ENCODE assay signal across 16 cellular contexts in the genomic region with DNA sequence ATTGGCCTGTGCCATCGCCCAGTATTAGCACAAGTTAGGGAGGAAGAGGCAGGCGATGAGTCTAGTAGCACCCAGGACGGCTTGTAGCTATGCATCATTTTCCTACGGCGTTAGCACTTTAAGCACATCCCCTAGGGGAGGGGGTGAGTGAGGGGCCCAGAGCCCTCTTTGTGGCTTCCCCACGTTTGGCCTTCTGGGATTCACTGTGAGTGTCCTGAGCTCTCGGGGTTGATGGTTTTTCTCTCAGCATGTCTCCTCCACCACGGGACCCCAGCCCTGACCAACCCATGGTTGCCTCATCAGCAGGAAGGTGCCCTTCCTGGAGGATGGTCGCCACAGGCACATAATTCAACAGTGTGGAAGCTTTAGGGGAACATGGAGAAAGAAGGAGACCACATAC. TPM values are rescaled to one million over a fixed set of nuclear protein-coding genes. Genes with fewer than 3 reads are reported as not detected.
DNase-seq lines count a peak whose midpoint lies in the region; ATAC-seq and TF ChIP-seq lines count a peak whose summit lies in the region.
"Had no signal": no experiment of that assay in that cellular context is flagged by ENCODE, and none has a peak within 500 bp of the region (broad histone marks: within the 10 kb centered on the region; RNA-seq: fewer than 3 reads in every experiment).

No MANE protein-coding gene starts in this region.

- in situ Hi-C loops in IMR-90 (cut with MboI; ENCODE audit: low sequenced_read_pairs), result no loop called here

- H2AFZ ChIP-seq in IMR-90 (replicated peaks; ENCODE audit: low read length, poor library complexity), result no peak overlapping the region
- H2AFZ ChIP-seq: GM23248 had no signal

- no TSS peak for BruUV-seq in IMR-90 (replicated peaks; lab: Mats Ljungman, UMichigan)

- H4K8ac ChIP-seq in IMR-90 (ENCODE audit: low read depth in 2 of 2, low read length in 2 of 2), result no peak overlapping the region

- peak overlapping the region; percentile 6; the same call in 1 of the 2 replicates for H4K91ac ChIP-seq in IMR-90 (ENCODE audit: insufficient read depth, low read depth, low read length)

- H2BK5ac ChIP-seq in IMR-90 (ENCODE audit: low read depth, low read length, poor library complexity, severe bottlenecking), result no peak overlapping the region

- CTCF ChIA-PET in IMR-90 (lab: Yijun Ruan, JAX), result no interaction called here

- H2AK5ac ChIP-seq in IMR-90 (ENCODE audit: low read depth, low read length), result no peak overlapping the region

- no peak overlapping the region; the same call in 1 of the 2 replicates for H3K23ac ChIP-seq in IMR-90 (ENCODE audit: low read depth, low read length)

- H3K27me3 ChIP-seq in IMR-90 (ENCODE audit: control insufficient read depth, insufficient read depth, low read length) (no peaks in the 10 kb centered on the region), dorsolateral prefrontal cortex (no peaks in the 10 kb centered on the region)
- H3K27me3 ChIP-seq: BE2C had no signal

- no peak overlapping the region for H3K9ac ChIP-seq in IMR-90 (ENCODE audit: low read depth, low read length)
- H3K9ac ChIP-seq: GM23248 had no signal

- no peaks in the 10 kb centered on the region for H4K20me1 ChIP-seq in IMR-90 (ENCODE audit: insufficient read depth, low read length)

- POLR2A ChIA-PET in IMR-90 (lab: Charles Lee; ENCODE audit: unreplicated experiment), result no interaction called here

- no peak overlapping the region for H3K4ac ChIP-seq in IMR-90 (ENCODE audit: low read depth, low read length)

- H2BK120ac ChIP-seq in IMR-90 (ENCODE audit: low read depth, low read length), result no peak overlapping the region

- no peak overlapping the region for H3K56ac ChIP-seq in IMR-90 (ENCODE audit: extremely low read depth, insufficient read depth, low read length)

- H3K4me1 Mint-ChIP-seq in neural crest cell, result peaks cover 15% of the 10 kb centered on the region

- ATAC-seq in IMR-90 (ENCODE audit: low read depth) (no peak), left colon (no peak), GM21360 (IDR thresholded peaks at IDR 0.05; ENCODE audit: unreplicated experiment) (no peak)
- ATAC-seq: HepG2 had no signal

- intact Hi-C loops in IMR-90 (cut with micrococcal nuclease) (no loop called here), left colon (cut with DNase I, micrococcal nuclease) (no loop called here), dorsolateral prefrontal cortex (cut with DNase I) (loop anchor here in 1 of 2 donors (2.0 kb wide), 1 partner anchor 30 kb away; the partner anchor contains the start of gene IFT46)

- no peaks in the 10 kb centered on the region for H3K27me3 Mint-ChIP-seq in neural crest cell (ENCODE audit: low read depth)
- H3K27me3 Mint-ChIP-seq: CD4-positive, CD25-positive, alpha-beta regulatory T cell had no signal

- peak overlapping the region; percentile 76 for H3K4me3 Mint-ChIP-seq in neural crest cell

- no peak overlapping the region for H3K4me2 ChIP-seq in IMR-90 (ENCODE audit: low read depth, low read length)

- H3K27ac Mint-ChIP-seq in neural crest cell (ENCODE audit: unreplicated experiment), result no peak overlapping the region
- H3K27ac Mint-ChIP-seq: CD4-positive, CD25-positive, alpha-beta regulatory T cell had no signal

- dilution Hi-C loops in IMR-90 (cut with HindIII; ENCODE audit: low sequenced_read_pairs, unreplicated experiment), result no loop called here

- no peak overlapping the region for H3K14ac ChIP-seq in IMR-90 (replicated peaks; ENCODE audit: low read depth, low read length)

- H3K18ac ChIP-seq in IMR-90 (ENCODE audit: low read depth, low read length), result no peak overlapping the region

- peaks cover 2% of the 10 kb centered on the region; the same call in 1 of the 2 replicates for H3K4me1 ChIP-seq in IMR-90 (ENCODE audit: control insufficient read depth, insufficient read depth, low read length)
- H3K4me1 ChIP-seq: BE2C had no signal

- no peaks in the 10 kb centered on the region for H3K9me3 ChIP-seq in IMR-90 (ENCODE audit: control insufficient read depth, insufficient read depth, low read length)
- H3K9me3 ChIP-seq: BE2C, HAP-1 had no signal

- no peak overlapping the region for H2BK20ac ChIP-seq in IMR-90 (ENCODE audit: low read depth, low read length)

- TF ChIP-seq RAD21 in IMR-90 (IDR thresholded peaks at IDR 0.05; ENCODE audit: low read length), result no peak

- no CpG with 5 or more reads among the region's 9 CpGs for WGBS in IMR-90 (ENCODE audit: extremely low coverage in 2 of 2, insufficient read length in 1 of 2), 2 experiments

- H3K79me1 ChIP-seq in IMR-90 (ENCODE audit: low read depth in 1 of 2, low read length in 2 of 2), result peaks cover 0 to 10% of the 10 kb centered on the region in 2 experiments; a peak in 3 of 4 replicates

- no peak for TF ChIP-seq POLR2A in IMR-90 (IDR thresholded peaks at IDR 0.05; ENCODE audit: low read depth, low read length)

- no peak for DNase-seq in IMR-90
- peak; percentile 43 for DNase-seq in coronary artery (ENCODE audit: low spot score)
- no peak for DNase-seq in neural crest cell (ENCODE audit: low read depth, low spot score)
- no peak for DNase-seq in NCI-H526 (lab: John Stamatoyannopoulos, UW)
- DNase-seq in left colon, result no peak
- no peak for DNase-seq in dorsolateral prefrontal cortex
- DNase-seq: ACHN; BE2C; C1 segment of cervical spinal cord; Calu3; CD4-positive, CD25-positive, alpha-beta regulatory T cell; DMS 273 treated with DMSO at 0.1 percent for 48 hours; GM23248 had no signal

- H3K27ac ChIP-seq in IMR-90 (ENCODE audit: insufficient read depth, low read length) (no peak overlapping the region), coronary artery (no peak overlapping the region), dorsolateral prefrontal cortex (no peak overlapping the region)
- H3K27ac ChIP-seq: GM23248 had no signal

- peaks cover 3% of the 10 kb centered on the region; the same call in 1 of the 2 replicates for H3K36me3 ChIP-seq in IMR-90 (ENCODE audit: control insufficient read depth, insufficient read depth, low read length)
- H3K36me3 ChIP-seq: BE2C, HAP-1 had no signal

- no peaks in the 10 kb centered on the region for H3K36me3 Mint-ChIP-seq in neural crest cell (ENCODE audit: low read depth)

- peaks cover 6% of the 10 kb centered on the region for H3K9me1 ChIP-seq in IMR-90 (ENCODE audit: insufficient read depth, low read length)

- TF ChIP-seq CTCF in IMR-90 (conservative IDR thresholded peaks at IDR 0.05; ENCODE audit: low read depth, low read length) (no peak), coronary artery (IDR thresholded peaks at IDR 0.05) (no peak), neural crest cell (conservative IDR thresholded peaks at IDR 0.05) (no peak), dorsolateral prefrontal cortex (IDR thresholded peaks at IDR 0.05 in 54 of 56, conservative IDR thresholded peaks at IDR 0.05 in 2 of 56; ENCODE audit: low read depth in 1 of 56, partially characterized antibody in 56 of 56) (no peak)

- H3K4me3 ChIP-seq in IMR-90 (ENCODE audit: insufficient read depth, low read depth, low read length), result no peak overlapping the region
- no peak overlapping the region for H3K4me3 ChIP-seq in coronary artery
- no peak overlapping the region for H3K4me3 ChIP-seq in dorsolateral prefrontal cortex
- H3K4me3 ChIP-seq: GM23248, HAP-1 had no signal

- no peak overlapping the region for H2BK15ac ChIP-seq in IMR-90 (ENCODE audit: low read depth, low read length)

- no peaks in the 10 kb centered on the region for H3K9me3 Mint-ChIP-seq in neural crest cell
- H3K9me3 Mint-ChIP-seq: CD4-positive, CD25-positive, alpha-beta regulatory T cell had no signal

- H2AK9ac ChIP-seq in IMR-90 (replicated peaks; ENCODE audit: low read depth, low read length, poor library complexity), result peak overlapping the region; percentile 21

- no peak overlapping the region for H4K5ac ChIP-seq in IMR-90 (ENCODE audit: low read depth, low read length)

TF ChIP-seq in IMR-90, 13 proteins besides CTCF, POLR2A, EP300 and RAD21 (continues in another document):
- TF ChIP-seq FOS (IDR thresholded peaks at IDR 0.05; ENCODE audit: low read depth, low read length) (no peak), CHD1 (IDR thresholded peaks at IDR 0.05; ENCODE audit: low read depth, low read length) (no peak), RCOR1 (IDR thresholded peaks at IDR 0.05; ENCODE audit: insufficient replicate concordance, low read length) (no peak)
- TF ChIP-seq, protein P1, sequence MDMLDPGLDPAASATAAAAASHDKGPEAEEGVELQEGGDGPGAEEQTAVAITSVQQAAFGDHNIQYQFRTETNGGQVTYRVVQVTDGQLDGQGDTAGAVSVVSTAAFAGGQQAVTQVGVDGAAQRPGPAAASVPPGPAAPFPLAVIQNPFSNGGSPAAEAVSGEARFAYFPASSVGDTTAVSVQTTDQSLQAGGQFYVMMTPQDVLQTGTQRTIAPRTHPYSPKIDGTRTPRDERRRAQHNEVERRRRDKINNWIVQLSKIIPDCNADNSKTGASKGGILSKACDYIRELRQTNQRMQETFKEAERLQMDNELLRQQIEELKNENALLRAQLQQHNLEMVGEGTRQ (IDR thresholded peaks at IDR 0.05; ENCODE audit: low read depth, low read length), result no peak

RNA-seq across cellular contexts. Expression of gene TMEM25, which starts 4.3 kb away (rescaled TPM):
- total RNA-seq in IMR-90 (2012; rRNA removed), result 14.0 and 14.2 TPM in 2 replicates
- 37.1 and 41.7 TPM in 2 replicates for polyA plus RNA-seq in IMR-90 (2012; rRNA removed)
- 19.5 and 40.7 TPM in 2 replicates for polyA plus RNA-seq in IMR-90 (2012; cell fraction: cytosol; rRNA removed)
- polyA plus RNA-seq in IMR-90 (2012; cell fraction: nucleus; rRNA removed; ENCODE audit: low replicate concordance), result 67.7 and 134 TPM in 2 replicates
- total RNA-seq in neural crest cell, result 27.6 and 28.6 TPM in 2 replicates
- total RNA-seq in left colon, result 1 to 10 TPM; 6.2 to 9.3 TPM
- 100 to 1,000 TPM in 2 of 120 experiments, 10 to 100 TPM in 118; 38.0 to 110 (median 78.5) TPM for total RNA-seq in dorsolateral prefrontal cortex

RNA-seq across cellular contexts. Expression of gene TTC36, which starts 8.0 kb away (rescaled TPM):
- total RNA-seq in IMR-90 (2012; rRNA removed) (not detected in 2 replicates), neural crest cell (1.1 and 1.2 TPM in 2 replicates), left colon (under 1 TPM; 0.58 to 0.98 TPM), dorsolateral prefrontal cortex (1 to 10 TPM in 117 of 120 experiments, under 1 TPM in 3; 0.60 to 7.1 (median 2.7) TPM)
- not detected in 2 replicates for polyA plus RNA-seq in IMR-90 (2012; rRNA removed)
- polyA plus RNA-seq in IMR-90 (2012; cell fraction: cytosol; rRNA removed), result 0.21 TPM in 1 of 2 replicates, not detected in the other
- 0.13 and 1.5 TPM in 2 replicates for polyA plus RNA-seq in IMR-90 (2012; cell fraction: nucleus; rRNA removed; ENCODE audit: low replicate concordance)
- total RNA-seq: CD4-positive, CD25-positive, alpha-beta regulatory T cell had no signal

RNA-seq across cellular contexts. Expression of gene IFT46, which starts 30.5 kb away (rescaled TPM):
- 45.5 and 46.2 TPM in 2 replicates for total RNA-seq in IMR-90 (2012; rRNA removed)
- polyA plus RNA-seq in IMR-90 (2012; rRNA removed), result 27.7 and 30.1 TPM in 2 replicates
- 11.6 and 13.5 TPM in 2 replicates for polyA plus RNA-seq in IMR-90 (2012; cell fraction: cytosol; rRNA removed)
- polyA plus RNA-seq in IMR-90 (2012; cell fraction: nucleus; rRNA removed; ENCODE audit: low replicate concordance), result 16.9 and 37.4 TPM in 2 replicates
- 24.2 and 24.4 TPM in 2 replicates for total RNA-seq in neural crest cell
- 1 to 10 TPM; 6.4 to 10.0 TPM for total RNA-seq in left colon
- 10 to 100 TPM; 28.5 to 49.1 (median 37.4) TPM for total RNA-seq in dorsolateral prefrontal cortex

RNA-seq across cellular contexts. Expression of gene ARCN1, which starts 36.9 kb away (rescaled TPM):
- 148 and 176 TPM in 2 replicates for total RNA-seq in IMR-90 (2012; rRNA removed)
- polyA plus RNA-seq in IMR-90 (2012; rRNA removed), result 212 and 215 TPM in 2 replicates
- 47.6 and 72.9 TPM in 2 replicates for polyA plus RNA-seq in IMR-90 (2012; cell fraction: cytosol; rRNA removed)
- 17.0 and 104 TPM in 2 replicates for polyA plus RNA-seq in IMR-90 (2012; cell fraction: nucleus; rRNA removed; ENCODE audit: low replicate concordance)
- 122 and 128 TPM in 2 replicates for total RNA-seq in neural crest cell
- 100 to 1,000 TPM; 133 to 145 TPM for total RNA-seq in left colon
- 100 to 1,000 TPM in 36 of 120 experiments, 10 to 100 TPM in 84; 67.9 to 122 (median 95.9) TPM for total RNA-seq in dorsolateral prefrontal cortex
